3 cellular contexts compared by ENCODE assay signal in genomic region chr10:32661346-32661745, GRCh38.
"Had no signal": no experiment of that assay in that cellular context is flagged by ENCODE, and none has a peak within 500 bp of the region (broad histone marks: within the 10 kb centered on the region; RNA-seq: fewer than 3 reads in every experiment).

No MANE protein-coding gene starts in this region.

- DNase-seq: GDM1, GF-D8 had no signal

- H3K4me3 ChIP-seq: GM12878 had no signal
